In genomic region chr19:11737964-11738745, GRCh38 we compare ENCODE assay signal across 1 cellular context.
TF ChIP-seq lines count a peak whose summit lies in the region.

No MANE protein-coding gene starts in this region.

TF ChIP-seq in HepG2, 621 proteins besides CTCF, POLR2A, EP300 and RAD21 (continued from another document and continues in another):
- TF ChIP-seq PRDM4 (CRISPR knock-in tag; IDR thresholded peaks at IDR 0.05; ENCODE audit: borderline replicate concordance) (no peak), ZNF572 (CRISPR knock-in tag; IDR thresholded peaks at IDR 0.05) (no peak), KAT7 (CRISPR knock-in tag; IDR thresholded peaks at IDR 0.05; ENCODE audit: borderline replicate concordance) (peak; percentile 68; the same call in 1 of the 2 replicates), ZBTB40 (IDR thresholded peaks at IDR 0.05) (no peak), ZBTB40 (CRISPR knock-in tag; IDR thresholded peaks at IDR 0.05) (no peak), ZNF691 (CRISPR knock-in tag; IDR thresholded peaks at IDR 0.05; ENCODE audit: borderline replicate concordance, low read depth) (peak; percentile 35; the same call in 1 of the 2 replicates), ARID3A (IDR thresholded peaks at IDR 0.05; ENCODE audit: low read depth, low read length) (0 out of 2 replicates have a peak, but pooled peaks have one; percentile 30), PRDM15 (CRISPR knock-in tag; IDR thresholded peaks at IDR 0.05) (no peak; the same call in 1 of the 2 replicates), HOXD1 (CRISPR knock-in tag; IDR thresholded peaks at IDR 0.05) (no peak), MED1 (CRISPR knock-in tag; IDR thresholded peaks at IDR 0.05) (peak; percentile 42), GFI1 (CRISPR knock-in tag; IDR thresholded peaks at IDR 0.05; ENCODE audit: borderline replicate concordance) (peak; percentile 39; the same call in 1 of the 2 replicates), DRAP1 (CRISPR knock-in tag; IDR thresholded peaks at IDR 0.05) (peak; percentile 70; the same call in 1 of the 2 replicates), ZNF275 (CRISPR knock-in tag; IDR thresholded peaks at IDR 0.05; ENCODE audit: borderline replicate concordance) (no peak), ZNF639 (CRISPR knock-in tag; conservative IDR thresholded peaks at IDR 0.05) (no peak), ZNF607 (CRISPR knock-in tag; IDR thresholded peaks at IDR 0.05; ENCODE audit: borderline replicate concordance) (peak; percentile 34; the same call in 1 of the 2 replicates), THRA (CRISPR knock-in tag; IDR thresholded peaks at IDR 0.05; ENCODE audit: borderline replicate concordance) (peak; percentile 83; the same call in 1 of the 2 replicates), ZNF512B (CRISPR knock-in tag; IDR thresholded peaks at IDR 0.05; ENCODE audit: borderline replicate concordance) (no peak), SKI (IDR thresholded peaks at IDR 0.05; ENCODE audit: partially characterized antibody) (peak; percentile 58), DBP (CRISPR knock-in tag; IDR thresholded peaks at IDR 0.05; ENCODE audit: not compliant biosample characterization) (peak; percentile 69)
